Comparison of ENCODE assay signal across 8 cellular contexts in genomic region chr6:47309326-47310130, GRCh38. TPM values are rescaled to one million over a fixed set of nuclear protein-coding genes. Genes with fewer than 3 reads are reported as not detected.
DNase-seq lines count a peak whose midpoint lies in the region; ATAC-seq and TF ChIP-seq lines count a peak whose summit lies in the region.

A gene with protein sequence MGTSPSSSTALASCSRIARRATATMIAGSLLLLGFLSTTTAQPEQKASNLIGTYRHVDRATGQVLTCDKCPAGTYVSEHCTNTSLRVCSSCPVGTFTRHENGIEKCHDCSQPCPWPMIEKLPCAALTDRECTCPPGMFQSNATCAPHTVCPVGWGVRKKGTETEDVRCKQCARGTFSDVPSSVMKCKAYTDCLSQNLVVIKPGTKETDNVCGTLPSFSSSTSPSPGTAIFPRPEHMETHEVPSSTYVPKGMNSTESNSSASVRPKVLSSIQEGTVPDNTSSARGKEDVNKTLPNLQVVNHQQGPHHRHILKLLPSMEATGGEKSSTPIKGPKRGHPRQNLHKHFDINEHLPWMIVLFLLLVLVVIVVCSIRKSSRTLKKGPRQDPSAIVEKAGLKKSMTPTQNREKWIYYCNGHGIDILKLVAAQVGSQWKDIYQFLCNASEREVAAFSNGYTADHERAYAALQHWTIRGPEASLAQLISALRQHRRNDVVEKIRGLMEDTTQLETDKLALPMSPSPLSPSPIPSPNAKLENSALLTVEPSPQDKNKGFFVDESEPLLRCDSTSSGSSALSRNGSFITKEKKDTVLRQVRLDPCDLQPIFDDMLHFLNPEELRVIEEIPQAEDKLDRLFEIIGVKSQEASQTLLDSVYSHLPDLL (minus strand): TSS chr6:47309905. CDS start chr6:47309511, 394 bp downstream.

- H3K4me3 ChIP-seq in adipocyte (ENCODE audit: low read length) = peak within 1 kb of the TSS; percentile 93
- peak within 1 kb of the TSS; percentile 71 for H3K4me3 ChIP-seq in cardiac muscle cell
- peak within 1 kb of the TSS; percentile 66 for H3K4me3 ChIP-seq in parathyroid adenoma (ENCODE audit: low read depth, low read length)
- peak within 1 kb of the TSS; percentile 61 to 92 (median 70) for H3K4me3 ChIP-seq in transverse colon

- TF ChIP-seq EP300 in transverse colon (IDR thresholded peaks at IDR 0.05; ENCODE audit: low read depth) = no peak

- H3K79me2 ChIP-seq in parathyroid adenoma = peaks cover 5% of the 10 kb centered on the region

- peak; percentile 99 for ATAC-seq in HG02571 (IDR thresholded peaks at IDR 0.05; ENCODE audit: unreplicated experiment)

- peak within 1 kb of the TSS; percentile 81 for H2AFZ ChIP-seq in parathyroid adenoma

- in situ Hi-C loops in transverse colon (cut with MboI; ENCODE audit: low pct_ligation_motif_present in 1 of 4, low pct_unique_long_range_greater_than_20kb in 1 of 4, low sequenced_read_pairs in 3 of 4) = loop anchor here (5.0 to 25.0 kb wide), 4 partner anchors 212 to 472 kb away; no protein-coding TSS in a partner anchor

- intact Hi-C loops in transverse colon (cut with DNase I; ENCODE audit: low total_unique reads) = loop anchor here (1.0 to 10.0 kb wide), 3 partner anchors 65 to 462 kb away; no protein-coding TSS in a partner anchor

- H3K27me3 ChIP-seq in adipocyte (replicated peaks; ENCODE audit: control insufficient read depth, insufficient read depth, low read length) = no peaks in the 10 kb centered on the region
- H3K27me3 ChIP-seq in cardiac muscle cell = no peaks in the 10 kb centered on the region
- no peaks in the 10 kb centered on the region for H3K27me3 ChIP-seq in parathyroid adenoma (ENCODE audit: control insufficient read depth, insufficient read depth, low read length)
- H3K27me3 ChIP-seq in transverse colon = no peaks in the 10 kb centered on the region

- H3K4me2 ChIP-seq in parathyroid adenoma (ENCODE audit: low read length) = peak within 1 kb of the TSS; percentile 68

- peak; percentile 92 for TF ChIP-seq CTCF in GM10266 (IDR thresholded peaks at IDR 0.05; ENCODE audit: control insufficient read depth, insufficient read depth, low read depth, missing control alignments)
- TF ChIP-seq CTCF in cardiac muscle cell (IDR thresholded peaks at IDR 0.05; ENCODE audit: low read depth, low read length) = peak; percentile 98
- TF ChIP-seq CTCF in parathyroid adenoma (IDR thresholded peaks at IDR 0.05) = peak; percentile 95
- TF ChIP-seq CTCF in transverse colon (IDR thresholded peaks at IDR 0.05) = peak; percentile 93 to 98 (median 95)

- 0 to 1% methylated on average over 11 to 26 of the region's 81 CpGs for WGBS in transverse colon (ENCODE audit: low coverage in 1 of 2), 2 donors

- peak; percentile 95 for TF ChIP-seq POLR2A in transverse colon (IDR thresholded peaks at IDR 0.05)

- H3K36me3 ChIP-seq in adipocyte (ENCODE audit: control insufficient read depth, insufficient read depth, low read length, severe bottlenecking) = no peaks in the 10 kb centered on the region
- no peaks in the 10 kb centered on the region for H3K36me3 ChIP-seq in cardiac muscle cell
- no peaks in the 10 kb centered on the region for H3K36me3 ChIP-seq in parathyroid adenoma (ENCODE audit: control insufficient read depth, insufficient read depth, low read length)
- no peaks in the 10 kb centered on the region for H3K36me3 ChIP-seq in transverse colon

- H3K9me3 ChIP-seq in adipocyte (ENCODE audit: control insufficient read depth, low read length) = no peaks in the 10 kb centered on the region
- no peaks in the 10 kb centered on the region for H3K9me3 ChIP-seq in cardiac muscle cell (ENCODE audit: low read depth)
- H3K9me3 ChIP-seq in parathyroid adenoma (ENCODE audit: control insufficient read depth, low read length) = no peaks in the 10 kb centered on the region
- H3K9me3 ChIP-seq in transverse colon = no peaks in the 10 kb centered on the region

- H3K4me1 ChIP-seq in adipocyte (ENCODE audit: control insufficient read depth, insufficient read depth, low read length) (peaks cover 28% of the 10 kb centered on the region), cardiac muscle cell (ENCODE audit: low read depth) (peaks cover 3% of the 10 kb centered on the region), parathyroid adenoma (peaks cover 4% of the 10 kb centered on the region), transverse colon (peaks cover 0 to 29% (median 15%) of the 10 kb centered on the region in 4 donors)

- H3K27ac ChIP-seq in cardiac muscle cell = no peak within 1 kb of the TSS
- peak within 1 kb of the TSS; percentile 67 for H3K27ac ChIP-seq in parathyroid adenoma
- H3K27ac ChIP-seq in transverse colon = peak within 1 kb of the TSS; percentile 89 to 92 (median 91)

- H3K9ac ChIP-seq in adipocyte (ENCODE audit: low read length) (peak within 1 kb of the TSS; percentile 90), parathyroid adenoma (no peak within 1 kb of the TSS)

- peak; percentile 90 for DNase-seq in GM10266 (ENCODE audit: extremely low spot score)
- DNase-seq in NCI-H1048 (lab: John Stamatoyannopoulos, UW) = peak; percentile 88
- peak; percentile 78 for DNase-seq in SKM-1 (lab: John Stamatoyannopoulos, UW; ENCODE audit: unreplicated experiment)
- peak; percentile 97 for DNase-seq in adipocyte (ENCODE audit: low read depth)
- peak; percentile 92 to 93 for DNase-seq in cardiac muscle cell (ENCODE audit: low read depth in 1 of 2, low spot score in 1 of 2)
- DNase-seq in transverse colon = peak; percentile 95

RNA-seq across cellular contexts. Expression of the gene that starts here (rescaled TPM):
- 12.6 and 19.0 TPM in 2 replicates for total RNA-seq in cardiac muscle cell
- polyA plus RNA-seq in cardiac muscle cell = 16.8 and 22.9 TPM in 2 replicates
- total RNA-seq in transverse colon = 100 to 1,000 TPM in 1 of 4 donors, 10 to 100 TPM in 3; 45.4 to 136 (median 73.4) TPM
